Comparison of ENCODE assay signal across 8 cellular contexts in genomic region chr14:23988610-23989363, GRCh38. TPM values are rescaled to one million over a fixed set of nuclear protein-coding genes. Genes with fewer than 3 reads are reported as not detected.
DNase-seq lines count a peak whose midpoint lies in the region; ATAC-seq and TF ChIP-seq lines count a peak whose summit lies in the region.
"Not testable (repeated sequence)": the region's sequence is repeated elsewhere in the genome, so short reads cannot be mapped to it uniquely, and the experiment has no call there.

Gene DHRS4L2 (plus strand): TSS chr14:23988929. CDS start chr14:23988948, 19 bp downstream.

- H3K27ac Mint-ChIP-seq in IgD-negative memory B cell: peak within 1 kb of the TSS; percentile 52 to 91 (median 85)
- H3K27ac Mint-ChIP-seq in osteocyte (ENCODE audit: unreplicated experiment): not testable (repeated sequence)
- peak within 1 kb of the TSS; percentile 92 to 96 for H3K27ac Mint-ChIP-seq in stimulated activated naive CD8-positive, alpha-beta T cell treated with anti-CD3 and anti-CD28 coated beads, Interleukin-15, amount 100 ng/mL, for 72 hours

- H3F3A ChIP-seq in SU-DHL-6 (ENCODE audit: insufficient read depth): not testable (repeated sequence)

- H3K36me3 ChIP-seq in SU-DHL-6 (ENCODE audit: low read length): not testable (repeated sequence)

- peak; percentile 95 for ATAC-seq in GM21825 (IDR thresholded peaks at IDR 0.05; ENCODE audit: unreplicated experiment)
- ATAC-seq in stimulated activated naive CD8-positive, alpha-beta T cell treated with anti-CD3 and anti-CD28 coated beads, Interleukin-15, amount 100 ng/mL, for 72 hours: peak; percentile 95

- H3K27ac ChIP-seq in SU-DHL-6 (ENCODE audit: low read depth, low read length): not testable (repeated sequence)

- peak; percentile 89 for DNase-seq in GDM1 (lab: John Stamatoyannopoulos, UW)
- peak; percentile 79 for DNase-seq in activated naive CD4-positive, alpha-beta T cell treated with anti-CD3 and anti-CD28 coated beads, Interleukin-2, amount 50 U/mL, for 16 hours
- peak; percentile 76 for DNase-seq in glomerular visceral epithelial cell (ENCODE audit: extremely low spot score)
- DNase-seq in osteocyte (ENCODE audit: extremely low spot score, unreplicated experiment): not testable (repeated sequence)
- peak; percentile 65 to 74 for DNase-seq in stimulated activated naive CD8-positive, alpha-beta T cell treated with anti-CD3 and anti-CD28 coated beads, Interleukin-15, amount 100 ng/mL, for 72 hours

- H3K4me1 Mint-ChIP-seq in IgD-negative memory B cell: peaks cover 11 to 17% (median 14%) of the 10 kb centered on the region in 3 donors
- H3K4me1 Mint-ChIP-seq in osteocyte (ENCODE audit: unreplicated experiment): not testable (repeated sequence)
- peaks cover 45% of the 10 kb centered on the region for H3K4me1 Mint-ChIP-seq in stimulated activated naive CD8-positive, alpha-beta T cell treated with anti-CD3 and anti-CD28 coated beads, Interleukin-15, amount 100 ng/mL, for 72 hours

- not testable (repeated sequence) for H4K20me1 ChIP-seq in SU-DHL-6 (ENCODE audit: low read depth, low read length)

- H3K4me2 ChIP-seq in SU-DHL-6 (ENCODE audit: low read depth, low read length, poor library complexity, severe bottlenecking): peak within 1 kb of the TSS; percentile 38

- not testable (repeated sequence) for TF ChIP-seq CTCF in SU-DHL-6 (IDR thresholded peaks at IDR 0.05; ENCODE audit: insufficient read depth, low read length, poor library complexity, severe bottlenecking); osteocyte (IDR thresholded peaks at IDR 0.05)

- H2AFZ ChIP-seq in SU-DHL-6 (ENCODE audit: low read depth, low read length, severe bottlenecking): not testable (repeated sequence)

- H3K27me3 ChIP-seq in SU-DHL-6 (ENCODE audit: low read length): not testable (repeated sequence)

- H3K27me3 Mint-ChIP-seq in IgD-negative memory B cell; osteocyte (ENCODE audit: unreplicated experiment); stimulated activated naive CD8-positive, alpha-beta T cell treated with anti-CD3 and anti-CD28 coated beads, Interleukin-15, amount 100 ng/mL, for 72 hours: not testable (repeated sequence)

- H3K9me2 ChIP-seq in SU-DHL-6 (replicated peaks; ENCODE audit: insufficient read depth, low read length): not testable (repeated sequence)

- peak within 1 kb of the TSS; percentile 38; the same call in 1 of the 2 replicates for H3K9ac ChIP-seq in SU-DHL-6 (ENCODE audit: low read length)

- not testable (repeated sequence) for H3K36me3 Mint-ChIP-seq in IgD-negative memory B cell; osteocyte (ENCODE audit: unreplicated experiment)

- H3K9me3 ChIP-seq in SU-DHL-6 (ENCODE audit: insufficient read depth, low read length): not testable (repeated sequence)

- peak within 1 kb of the TSS; percentile 11 for H3K4me3 ChIP-seq in SU-DHL-6 (ENCODE audit: insufficient read depth, low read length, poor library complexity, severe bottlenecking)

- H3K4me3 Mint-ChIP-seq in IgD-negative memory B cell (peak within 1 kb of the TSS; percentile 82 to 94 (median 89)), osteocyte (ENCODE audit: unreplicated experiment) (peak within 1 kb of the TSS; percentile 4)
- H3K4me3 Mint-ChIP-seq in stimulated activated naive CD8-positive, alpha-beta T cell treated with anti-CD3 and anti-CD28 coated beads, Interleukin-15, amount 100 ng/mL, for 72 hours: peak within 1 kb of the TSS; percentile 83 to 92

- not testable (repeated sequence) for H3K79me2 ChIP-seq in SU-DHL-6 (ENCODE audit: insufficient read depth, low read length)

- H3K9me3 Mint-ChIP-seq in IgD-negative memory B cell; osteocyte (ENCODE audit: unreplicated experiment); stimulated activated naive CD8-positive, alpha-beta T cell treated with anti-CD3 and anti-CD28 coated beads, Interleukin-15, amount 100 ng/mL, for 72 hours: not testable (repeated sequence)

RNA-seq across cellular contexts. Expression of gene DHRS4L2, which starts in this region (rescaled TPM):
- 14.6 TPM for polyA plus RNA-seq in IgD-negative memory B cell
- total RNA-seq in osteocyte: 15.9 and 17.1 TPM in 2 replicates

Comparison
In these comparisons a context has a peak if more than half of its experiments do, and no peak if none do; other contexts are left out.
1. H3K4me3 Mint-ChIP-seq: peak in every context shown above with its lines; median percentile 89 in IgD-negative memory B cell; 88 in stimulated activated naive CD8-positive, alpha-beta T cell treated with anti-CD3 and anti-CD28 coated beads, Interleukin-15, amount 100 ng/mL, for 72 hours; 4 in osteocyte.